ENCODE assay signal across 8 cellular contexts in the genomic region with DNA sequence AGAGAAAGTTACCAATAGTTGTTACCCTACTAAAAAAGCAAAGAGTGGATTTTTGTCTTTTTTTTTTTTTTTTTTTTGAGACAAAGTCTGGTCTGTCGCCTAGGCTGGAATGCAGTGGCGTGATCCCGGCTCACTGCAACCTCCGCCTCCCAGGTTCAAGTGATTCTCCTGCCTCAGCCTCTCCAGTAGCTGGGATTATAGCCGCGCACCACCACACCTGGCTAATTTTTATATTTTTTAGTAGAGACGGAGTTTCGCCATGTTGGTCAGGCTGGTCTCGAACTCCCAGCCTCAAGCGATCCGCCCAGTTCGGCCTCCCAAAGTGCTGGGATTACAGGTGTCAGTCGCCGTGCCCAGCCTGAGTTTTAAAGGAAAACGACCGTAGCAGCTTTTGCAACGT. TPM values are rescaled to one million over a fixed set of nuclear protein-coding genes. Genes with fewer than 3 reads are reported as not detected.
DNase-seq lines count a peak whose midpoint lies in the region; ATAC-seq, FAIRE-seq and TF ChIP-seq lines count a peak whose summit lies in the region.
"Not testable (repeated sequence)": the region's sequence is repeated elsewhere in the genome, so short reads cannot be mapped to it uniquely, and the experiment has no call there.

No MANE protein-coding gene starts in this region.

- not testable (repeated sequence) for H4K8ac ChIP-seq in trophoblast cell (ENCODE audit: low read depth, low read length)

- not testable (repeated sequence) for H2AFZ ChIP-seq in KMS-11 (ENCODE audit: low read depth); astrocyte (ENCODE audit: low read depth, low read length); HepG2 (ENCODE audit: low read length); trophoblast cell (ENCODE audit: insufficient read depth, low read length, poor library complexity)

- TF ChIP-seq EP300 in HepG2 (IDR thresholded peaks at IDR 0.05; ENCODE audit: low read depth in 2 of 2, low read length in 2 of 2); HepG2 (CRISPR knock-in tag; IDR thresholded peaks at IDR 0.05; ENCODE audit: borderline replicate concordance); transverse colon (IDR thresholded peaks at IDR 0.05; ENCODE audit: low read depth): not testable (repeated sequence)

- H3K9me3 Mint-ChIP-seq in CD4-positive, alpha-beta T cell; astrocyte (ENCODE audit: unreplicated experiment): not testable (repeated sequence)

- not testable (repeated sequence) for H4K20me1 ChIP-seq in KMS-11 (ENCODE audit: insufficient read depth); HepG2 (ENCODE audit: insufficient read depth, low read length)
- H4K20me1 ChIP-seq in astrocyte (ENCODE audit: insufficient read depth, low read length), result peaks cover 23% of the 10 kb centered on the region

- H3K27ac ChIP-seq in CD4-positive, alpha-beta T cell (ENCODE audit: low read depth, low read length); WERI-Rb-1; astrocyte (ENCODE audit: low read depth, low read length); trophoblast cell (ENCODE audit: low read depth, low read length): not testable (repeated sequence)
- H3K27ac ChIP-seq in KMS-11, result peak overlapping the region; percentile 81; the same call in 1 of the 2 replicates
- peak overlapping the region; percentile 96 for H3K27ac ChIP-seq in HepG2 (ENCODE audit: extremely low read length, insufficient read depth, low read length)
- H3K27ac ChIP-seq in transverse colon, result peak overlapping the region in 3 of 4 donors; percentile 85 to 95 (median 91)

- peaks cover 95% of the 10 kb centered on the region for H3K79me2 ChIP-seq in KMS-11 (ENCODE audit: insufficient read depth, low read depth)
- H3K79me2 ChIP-seq in astrocyte (ENCODE audit: insufficient read depth, low read length), result peaks cover 100% of the 10 kb centered on the region
- peaks cover 96% of the 10 kb centered on the region for H3K79me2 ChIP-seq in HepG2 (ENCODE audit: insufficient read depth, low read length)
- H3K79me2 ChIP-seq in trophoblast cell (ENCODE audit: control insufficient read depth, insufficient read depth, low read length, poor library complexity), result peaks cover 19% of the 10 kb centered on the region

- TF ChIP-seq CTCF in CD4-positive, alpha-beta T cell (IDR thresholded peaks at IDR 0.05); KMS-11 (conservative IDR thresholded peaks at IDR 0.05; ENCODE audit: low read depth, low read length); WERI-Rb-1 (IDR thresholded peaks at IDR 0.05; ENCODE audit: low read depth, low read length); astrocyte (IDR thresholded peaks at IDR 0.05; ENCODE audit: insufficient read depth, low read depth, low read length); epithelial cell of proximal tubule (conservative IDR thresholded peaks at IDR 0.05; ENCODE audit: low read depth, low read length); HepG2 (CRISPR knock-in tag; IDR thresholded peaks at IDR 0.05); transverse colon (IDR thresholded peaks at IDR 0.05): not testable (repeated sequence)

- CTCF ChIA-PET in CD4-positive, alpha-beta T cell (lab: Charles Lee), result interaction anchor here (1.4 to 2.9 kb wide), 2 partner anchors 14 to 874 kb away, joined by 4 to 15 read pairs; a partner anchor contains a TSS
- CTCF ChIA-PET in HepG2 (lab: Yijun Ruan, JAX; ENCODE audit: low intra/inter-chr PET ratio, low total read pairs), result not testable (repeated sequence)

- not testable (repeated sequence) for H3K4me3 ChIP-seq in KMS-11 (IDR thresholded peaks at IDR 0.05; ENCODE audit: insufficient read depth, low read depth, low read length); trophoblast cell (ENCODE audit: low read depth, low read length)
- H3K4me3 ChIP-seq in WERI-Rb-1 (ENCODE audit: low read depth, low read length) (peak overlapping the region; percentile 97), astrocyte (ENCODE audit: insufficient read depth, low read depth, low read length) (peak overlapping the region; percentile 98), epithelial cell of proximal tubule (ENCODE audit: low read depth, low read length) (peak overlapping the region; percentile 96), HepG2 (replicated peaks in 1 of 3; ENCODE audit: insufficient read depth in 1 of 3, low read depth in 2 of 3, low read length in 3 of 3) (peak overlapping the region; percentile 81 to 96 (median 90)), transverse colon (peak overlapping the region in 2 of 4 donors; percentile 62 to 67)

- WGBS in HepG2 (ENCODE audit: low lambda C conversion rate), result 32% methylated on average over 15 of the region's 17 CpGs
- no CpG with 5 or more reads among the region's 17 CpGs for WGBS in trophoblast cell (ENCODE audit: extremely low coverage, insufficient coverage, insufficient read length)
- WGBS in transverse colon (ENCODE audit: low coverage in 1 of 2), 2 donors, result 90 to 92% methylated on average over 10 to 17 of the region's 17 CpGs

- H3K27ac Mint-ChIP-seq in CD4-positive, alpha-beta T cell, result peak overlapping the region; percentile 99
- H3K27ac Mint-ChIP-seq in astrocyte (ENCODE audit: unreplicated experiment), result peak overlapping the region; percentile 100

- H3K27me3 Mint-ChIP-seq in CD4-positive, alpha-beta T cell; astrocyte (ENCODE audit: low read depth, unreplicated experiment): not testable (repeated sequence)

- H4K12ac ChIP-seq in trophoblast cell (ENCODE audit: low read depth, low read length), result not testable (repeated sequence)

- not testable (repeated sequence) for FAIRE-seq in astrocyte (lab: Jason Lieb, UNC); HepG2 (lab: Jason Lieb, UNC)

- TF ChIP-seq RAD21 in HepG2 (CRISPR knock-in tag; IDR thresholded peaks at IDR 0.05), result not testable (repeated sequence)

- in situ Hi-C loops in HepG2 (cut with HindIII; ENCODE audit: extremely low pct_ligation_motif_present, low pct_unique_long_range_greater_than_20kb), result loop anchor here (10.0 kb wide), 2 partner anchors 208 to 878 kb away; a partner anchor contains a TSS
- in situ Hi-C loops in transverse colon (cut with MboI; ENCODE audit: low pct_ligation_motif_present in 1 of 4, low pct_unique_long_range_greater_than_20kb in 1 of 4, low sequenced_read_pairs in 3 of 4), result not testable (repeated sequence)

- H3K36me3 ChIP-seq in KMS-11 (ENCODE audit: insufficient read depth); astrocyte (ENCODE audit: insufficient read depth, low read length); trophoblast cell (ENCODE audit: control insufficient read depth in 1 of 2, insufficient read depth in 2 of 2, low read length in 2 of 2); transverse colon: not testable (repeated sequence)
- peaks cover 23% of the 10 kb centered on the region for H3K36me3 ChIP-seq in WERI-Rb-1
- peaks cover 1 to 13% of the 10 kb centered on the region in 2 experiments; a peak in 3 of 5 replicates for H3K36me3 ChIP-seq in HepG2 (replicated peaks in 1 of 2; ENCODE audit: control insufficient read depth in 1 of 2, insufficient read depth in 2 of 2, low read length in 2 of 2)

- not testable (repeated sequence) for H2BK5ac ChIP-seq in trophoblast cell (ENCODE audit: low read depth, low read length, poor library complexity)

- H3K23ac ChIP-seq in trophoblast cell (ENCODE audit: low read length), result not testable (repeated sequence)

- not testable (repeated sequence) for DNase-seq in CD4-positive, alpha-beta T cell; WERI-Rb-1; astrocyte (ENCODE audit: low read depth); epithelial cell of proximal tubule (ENCODE audit: low read depth); HepG2 (ENCODE audit: low spot score); trophoblast cell; transverse colon

- not testable (repeated sequence) for H3K27me3 ChIP-seq in CD4-positive, alpha-beta T cell (ENCODE audit: control insufficient read depth, insufficient read depth, low read length); KMS-11 (ENCODE audit: insufficient read depth, low read depth); WERI-Rb-1 (ENCODE audit: insufficient read depth, low read depth, severe bottlenecking); astrocyte (ENCODE audit: insufficient read depth, low read length); HepG2 (ENCODE audit: control insufficient read depth in 1 of 2, insufficient read depth in 2 of 2, low read length in 2 of 2); trophoblast cell (ENCODE audit: insufficient read depth, low read length); transverse colon

- not testable (repeated sequence) for H4K91ac ChIP-seq in trophoblast cell (ENCODE audit: low read depth, low read length)

- H3K9me3 ChIP-seq in CD4-positive, alpha-beta T cell (ENCODE audit: control insufficient read depth, low read length); WERI-Rb-1 (ENCODE audit: severe bottlenecking); astrocyte (ENCODE audit: insufficient read depth, low read depth, low read length); HepG2 (ENCODE audit: low read length); trophoblast cell (ENCODE audit: insufficient read depth, low read depth, low read length); transverse colon: not testable (repeated sequence)

- peak overlapping the region; percentile 99 for H3K4me3 Mint-ChIP-seq in CD4-positive, alpha-beta T cell
- H3K4me3 Mint-ChIP-seq in astrocyte (ENCODE audit: unreplicated experiment), result peak overlapping the region; percentile 100

- H3K4ac ChIP-seq in trophoblast cell (ENCODE audit: low read depth, low read length), result peak overlapping the region; percentile 84

- not testable (repeated sequence) for H2BK120ac ChIP-seq in trophoblast cell (ENCODE audit: insufficient read depth, low read length, poor library complexity)

- intact Hi-C loops in CD4-positive, alpha-beta T cell (cut with DNase I, micrococcal nuclease), result loop anchor here in 1 of 2 experiments (1.0 to 5.0 kb wide), 3 partner anchors 13 to 874 kb away; a partner anchor contains a TSS
- intact Hi-C loops in HepG2 (cut with micrococcal nuclease; ENCODE audit: unreplicated experiment), result loop anchor here (5.0 kb wide), 1 partner anchor 875 kb away; a partner anchor contains a TSS
- intact Hi-C loops in transverse colon (cut with DNase I; ENCODE audit: low total_unique reads), result not testable (repeated sequence)

- not testable (repeated sequence) for H3K79me1 ChIP-seq in trophoblast cell (ENCODE audit: low read length)

- peak overlapping the region; percentile 84; the same call in 1 of the 2 replicates for H3K9ac ChIP-seq in KMS-11
- peak overlapping the region; percentile 98 for H3K9ac ChIP-seq in astrocyte (ENCODE audit: low read length)
- H3K9ac ChIP-seq in HepG2 (ENCODE audit: insufficient read depth, low read depth, low read length), result peak overlapping the region; percentile 97
- H3K9ac ChIP-seq in trophoblast cell (ENCODE audit: low read length), result not testable (repeated sequence)

- BruUV-seq in HepG2 (replicated peaks; lab: Mats Ljungman, UMichigan), result not testable (repeated sequence)

- peak overlapping the region; percentile 58 for H2BK12ac ChIP-seq in trophoblast cell (ENCODE audit: low read length)

- TF ChIP-seq POLR2A in HepG2 (IDR thresholded peaks at IDR 0.05; ENCODE audit: insufficient read depth in 1 of 2, low read depth in 2 of 2, low read length in 2 of 2); transverse colon (IDR thresholded peaks at IDR 0.05): not testable (repeated sequence)

- H3K14ac ChIP-seq in trophoblast cell (ENCODE audit: low read length), result not testable (repeated sequence)

- H2AK5ac ChIP-seq in trophoblast cell (ENCODE audit: low read length), result not testable (repeated sequence)

- H3K18ac ChIP-seq in trophoblast cell (ENCODE audit: low read length), result not testable (repeated sequence)

- H3K4me1 ChIP-seq in KMS-11 (ENCODE audit: low read depth, poor library complexity, severe bottlenecking) (peaks cover 53% of the 10 kb centered on the region), HepG2 (ENCODE audit: insufficient read depth, low read length) (peaks cover 58% of the 10 kb centered on the region), transverse colon (peaks cover 7 to 61% (median 32%) of the 10 kb centered on the region in 4 donors)
- H3K4me1 ChIP-seq in astrocyte (ENCODE audit: insufficient read depth, low read length); trophoblast cell (ENCODE audit: control insufficient read depth in 1 of 2, insufficient read depth in 2 of 2, low read length in 2 of 2): not testable (repeated sequence)

- H3K4me2 ChIP-seq in KMS-11 (peak overlapping the region; percentile 82; the same call in 1 of the 2 replicates), astrocyte (ENCODE audit: low read length) (peak overlapping the region; percentile 98), HepG2 (ENCODE audit: low read depth, low read length) (peak overlapping the region; percentile 82)
- not testable (repeated sequence) for H3K4me2 ChIP-seq in trophoblast cell (ENCODE audit: low read length)

- H3K36me3 Mint-ChIP-seq in CD4-positive, alpha-beta T cell (ENCODE audit: low read depth), result peaks cover 56% of the 10 kb centered on the region
- not testable (repeated sequence) for H3K36me3 Mint-ChIP-seq in astrocyte (ENCODE audit: low read depth, unreplicated experiment)

- not testable (repeated sequence) for ATAC-seq in CD4-positive, alpha-beta T cell (ENCODE audit: poor library complexity); HepG2

- POLR2A ChIA-PET in CD4-positive, alpha-beta T cell (lab: Charles Lee), result interaction anchor here (0.7 to 8.4 kb wide), 7 partner anchors 14 to 874 kb away, joined by 3 to 128 read pairs (median 17); a partner anchor contains a TSS
- POLR2A ChIA-PET in HepG2 (lab: Yijun Ruan, JAX), result interaction anchor here (2.6 to 3.2 kb wide), 2 partner anchors 14 to 147 kb away, joined by 9 to 41 read pairs; a partner anchor contains a TSS

- peaks cover 87% of the 10 kb centered on the region for H3K4me1 Mint-ChIP-seq in CD4-positive, alpha-beta T cell (ENCODE audit: low read depth)
- peaks cover 21% of the 10 kb centered on the region for H3K4me1 Mint-ChIP-seq in astrocyte (ENCODE audit: low read depth, unreplicated experiment)

RNA-seq across cellular contexts. Expression of a gene that starts 1.5 kb away (rescaled TPM):
- total RNA-seq in CD4-positive, alpha-beta T cell, result 10 to 100 TPM; 12.4 to 13.3 TPM
- 18.3 and 20.2 TPM in 2 replicates for total RNA-seq in astrocyte
- total RNA-seq in epithelial cell of proximal tubule, result 28.1 and 32.8 TPM in 2 replicates
- total RNA-seq in HepG2 (2016; rRNA removed; fragmentation: Illumina TruSeq; extraction: Trizol), result 32.7 and 54.1 TPM in 2 replicates
- total RNA-seq in HepG2 (2016; cell fraction: cytosol; rRNA removed; fragmentation: Illumina TruSeq; extraction: Trizol; ENCODE audit: low read depth), result 6.3 and 7.2 TPM in 2 replicates
- 33.6 and 56.2 TPM in 2 replicates for total RNA-seq in HepG2 (2016; cell fraction: insoluble cytoplasmic fraction; rRNA removed; fragmentation: Illumina TruSeq; extraction: Trizol)
- 13.8 and 19.0 TPM in 2 replicates for total RNA-seq in HepG2 (2016; cell fraction: membrane; rRNA removed; fragmentation: Illumina TruSeq; extraction: Trizol)
- 30.8 and 31.2 TPM in 2 replicates for total RNA-seq in HepG2 (2016; cell fraction: nucleus; rRNA removed; fragmentation: Illumina TruSeq; extraction: Trizol)
- polyA plus RNA-seq in HepG2 (2011; rRNA removed), result 7.5 and 10.3 TPM in 2 replicates
- polyA plus RNA-seq in HepG2 (2011; cell fraction: cytosol; rRNA removed), result 3.3 and 5.2 TPM in 2 replicates
- 5.3 and 7.6 TPM in 2 replicates for polyA plus RNA-seq in HepG2 (2011; cell fraction: nucleus; rRNA removed)
- polyA plus RNA-seq in HepG2 (2012), result 7.8 and 12.7 TPM in 2 replicates
- 1.8 and 1.9 TPM in 2 replicates for polyA plus RNA-seq in HepG2 (2016; cell fraction: cytosol; fragmentation: Illumina TruSeq; extraction: Trizol; ENCODE audit: low read depth)
- polyA plus RNA-seq in HepG2 (2016; cell fraction: insoluble cytoplasmic fraction; fragmentation: Illumina TruSeq; extraction: Trizol; ENCODE audit: low read depth), result 43.1 and 49.1 TPM in 2 replicates
- 5.4 and 6.1 TPM in 2 replicates for polyA plus RNA-seq in HepG2 (2016; cell fraction: membrane; fragmentation: Illumina TruSeq; extraction: Trizol; ENCODE audit: low read depth)
- 31.4 and 32.6 TPM in 2 replicates for polyA plus RNA-seq in HepG2 (2016; cell fraction: nucleus; fragmentation: Illumina TruSeq; extraction: Trizol; ENCODE audit: insufficient read depth, low read depth)
- polyA minus RNA-seq in HepG2 (2011; rRNA and poly(A)+ RNA removed; ENCODE audit: low replicate concordance), result 2.3 and 3.8 TPM in 2 replicates
- polyA minus RNA-seq in HepG2 (2011; cell fraction: cytosol; rRNA and poly(A)+ RNA removed), result 7.3 and 9.4 TPM in 2 replicates
- 24.2 and 25.4 TPM in 2 replicates for polyA minus RNA-seq in HepG2 (2011; cell fraction: nucleus; rRNA and poly(A)+ RNA removed)
- 19.5 and 19.8 TPM in 2 replicates for polyA plus RNA-seq in trophoblast cell (2013)
- 10 to 100 TPM in 3 of 4 donors, under 1 TPM in 1; 0.37 to 14.1 (median 12.2) TPM for total RNA-seq in transverse colon

RNA-seq across cellular contexts. Expression of a gene that starts 14.3 kb away (rescaled TPM):
- 100 to 1,000 TPM; 454 to 459 TPM for total RNA-seq in CD4-positive, alpha-beta T cell
- total RNA-seq in astrocyte, result 175 and 185 TPM in 2 replicates
- 71.7 and 73.2 TPM in 2 replicates for total RNA-seq in epithelial cell of proximal tubule
- 104 and 118 TPM in 2 replicates for total RNA-seq in HepG2 (2016; rRNA removed; fragmentation: Illumina TruSeq; extraction: Trizol)
- total RNA-seq in HepG2 (2016; cell fraction: cytosol; rRNA removed; fragmentation: Illumina TruSeq; extraction: Trizol; ENCODE audit: low read depth), result 16.2 and 19.1 TPM in 2 replicates
- total RNA-seq in HepG2 (2016; cell fraction: insoluble cytoplasmic fraction; rRNA removed; fragmentation: Illumina TruSeq; extraction: Trizol), result 95.0 and 121 TPM in 2 replicates
- 28.8 and 33.7 TPM in 2 replicates for total RNA-seq in HepG2 (2016; cell fraction: membrane; rRNA removed; fragmentation: Illumina TruSeq; extraction: Trizol)
- 297 and 316 TPM in 2 replicates for total RNA-seq in HepG2 (2016; cell fraction: nucleus; rRNA removed; fragmentation: Illumina TruSeq; extraction: Trizol)
- polyA plus RNA-seq in HepG2 (2011; rRNA removed), result 330 and 381 TPM in 2 replicates
- polyA plus RNA-seq in HepG2 (2011; cell fraction: cytosol; rRNA removed), result 89.8 and 90.5 TPM in 2 replicates
- 956 and 974 TPM in 2 replicates for polyA plus RNA-seq in HepG2 (2011; cell fraction: nucleus; rRNA removed)
- 143 and 191 TPM in 2 replicates for polyA plus RNA-seq in HepG2 (2012)
- polyA plus RNA-seq in HepG2 (2016; cell fraction: cytosol; fragmentation: Illumina TruSeq; extraction: Trizol; ENCODE audit: low read depth), result 7.5 and 9.6 TPM in 2 replicates
- polyA plus RNA-seq in HepG2 (2016; cell fraction: insoluble cytoplasmic fraction; fragmentation: Illumina TruSeq; extraction: Trizol; ENCODE audit: low read depth), result 116 and 122 TPM in 2 replicates
- polyA plus RNA-seq in HepG2 (2016; cell fraction: membrane; fragmentation: Illumina TruSeq; extraction: Trizol; ENCODE audit: low read depth), result 14.3 and 17.1 TPM in 2 replicates
- 818 and 829 TPM in 2 replicates for polyA plus RNA-seq in HepG2 (2016; cell fraction: nucleus; fragmentation: Illumina TruSeq; extraction: Trizol; ENCODE audit: insufficient read depth, low read depth)
- polyA minus RNA-seq in HepG2 (2011; rRNA and poly(A)+ RNA removed; ENCODE audit: low replicate concordance), result 353 and 396 TPM in 2 replicates
- 60.7 and 64.4 TPM in 2 replicates for polyA minus RNA-seq in HepG2 (2011; cell fraction: cytosol; rRNA and poly(A)+ RNA removed)
- 711 and 766 TPM in 2 replicates for polyA minus RNA-seq in HepG2 (2011; cell fraction: nucleus; rRNA and poly(A)+ RNA removed)
- 235 and 271 TPM in 2 replicates for polyA plus RNA-seq in trophoblast cell (2013)
- 100 to 1,000 TPM; 103 to 573 (median 189) TPM for total RNA-seq in transverse colon
